Comparison of ENCODE assay signal across 8 cellular contexts in the genomic region with DNA sequence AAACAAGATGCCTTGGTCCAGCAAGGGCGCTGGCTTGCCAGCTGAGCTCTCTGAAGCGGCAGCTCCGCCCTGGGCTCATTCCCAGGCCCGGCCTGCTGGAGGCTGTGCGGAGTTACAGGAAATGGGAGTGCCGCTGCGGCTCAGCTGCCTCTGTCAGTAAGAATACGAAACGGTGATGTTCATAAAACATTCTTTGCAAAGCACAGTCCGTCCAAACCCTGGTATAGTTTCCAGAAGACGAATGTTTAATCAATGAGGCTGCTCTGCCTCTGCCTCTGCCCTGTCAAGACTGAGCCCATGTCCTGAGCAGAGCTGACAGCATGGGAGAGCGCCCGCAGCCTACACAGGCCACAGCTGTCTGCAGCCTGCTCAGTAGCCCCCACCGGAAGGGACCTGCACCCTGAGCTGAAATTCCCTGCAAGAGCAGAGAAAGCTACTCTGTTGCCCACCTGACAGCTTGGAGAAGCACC.
DNase-seq lines count a peak whose midpoint lies in the region; ATAC-seq and TF ChIP-seq lines count a peak whose summit lies in the region.

No MANE protein-coding gene starts in this region.

- H3K27ac ChIP-seq in ascending aorta, result peak overlapping the region; percentile 69 to 75

- peaks cover 11 to 14% of the 10 kb centered on the region in 2 donors for H3K4me1 ChIP-seq in ascending aorta

- intact Hi-C loops in ascending aorta (cut with DNase I), result loop anchor here (10.0 kb wide), 1 partner anchor 205 kb away; no protein-coding TSS in a partner anchor

- no peaks in the 10 kb centered on the region for H3K27me3 ChIP-seq in ascending aorta

- DNase-seq in stimulated activated CD4-positive, alpha-beta T cell treated with anti-CD3 and anti-CD28 coated beads, Interleukin-15, amount 100 ng/mL, for 24 hours, result peak; percentile 43
- DNase-seq in stimulated activated CD4-positive, alpha-beta T cell treated with anti-CD3 and anti-CD28 coated beads, Interleukin-4, amount 100 ng/mL, for 24 hours, result no peak
- peak; percentile 30 to 90 for DNase-seq in ascending aorta (ENCODE audit: low spot score in 2 of 2)
- DNase-seq in hypothalamus (lab: John Stamatoyannopoulos, UW), result peak in 41 of 51 donors; percentile 9 to 74 (median 42)
- DNase-seq in renal cortical epithelial cell (ENCODE audit: low read depth), result peak; percentile 16
- DNase-seq in NCI-H128 (lab: John Stamatoyannopoulos, UW; ENCODE audit: unreplicated experiment), result no peak

- H3K9me3 ChIP-seq in ascending aorta, result no peaks in the 10 kb centered on the region

- peak overlapping the region in 1 of 2 donors; percentile 46 for H3K4me3 ChIP-seq in ascending aorta

- peaks cover 4 to 6% of the 10 kb centered on the region in 2 donors for H3K36me3 ChIP-seq in ascending aorta

- peak; percentile 16 to 32 (median 22) for TF ChIP-seq CTCF in ascending aorta (IDR thresholded peaks at IDR 0.05)

- no peak for ATAC-seq in GM21360 (IDR thresholded peaks at IDR 0.05; ENCODE audit: unreplicated experiment)
- ATAC-seq in GM19395 (IDR thresholded peaks at IDR 0.05; ENCODE audit: unreplicated experiment), result no peak

Comparison
In these comparisons a context has a peak if more than half of its experiments do, and no peak if none do; other contexts are left out.
1. DNase-seq: peak in stimulated activated CD4-positive, alpha-beta T cell treated with anti-CD3 and anti-CD28 coated beads, Interleukin-15, amount 100 ng/mL, for 24 hours (single experiment), ascending aorta (2 of 2), hypothalamus (41 of 51) and renal cortical epithelial cell (single experiment); none in stimulated activated CD4-positive, alpha-beta T cell treated with anti-CD3 and anti-CD28 coated beads, Interleukin-4, amount 100 ng/mL, for 24 hours (single experiment) and NCI-H128 (single experiment).